1 cellular context compared by ENCODE assay signal in the genomic region with DNA sequence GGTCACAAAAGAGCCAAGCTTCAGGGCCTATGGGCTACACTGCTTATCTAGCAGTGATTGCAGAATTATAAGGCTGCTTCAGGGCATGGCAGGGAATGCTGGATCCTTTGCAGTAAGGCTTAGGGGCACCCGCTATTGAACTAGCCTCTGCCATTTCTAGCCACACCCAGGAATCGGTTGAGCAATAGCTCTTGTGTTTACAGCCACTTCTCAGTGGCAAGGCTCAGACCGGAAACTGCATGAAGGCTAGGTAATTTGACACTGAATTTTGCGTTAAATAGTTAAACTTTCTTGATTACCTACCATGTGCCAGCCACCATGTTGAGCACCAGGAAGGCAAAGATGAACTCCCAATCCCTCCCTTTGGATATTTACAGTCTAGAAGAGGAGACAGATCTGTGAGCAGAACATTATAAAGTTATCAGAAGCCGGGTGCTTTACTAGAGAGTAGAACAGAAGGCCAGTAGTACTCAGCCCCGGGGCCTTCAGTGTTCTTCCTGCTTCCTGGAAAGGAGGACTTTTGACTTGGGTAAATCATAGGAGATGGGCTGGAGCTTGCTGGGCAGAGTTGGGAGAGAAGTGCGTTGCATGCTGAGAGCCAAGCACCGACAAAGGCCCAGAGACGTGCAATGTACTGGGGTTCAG.
A peak's percentile ranks its signal among the peaks of the same experiment; 100 is the strongest.
TF ChIP-seq lines count a peak whose summit lies in the region.

No MANE protein-coding gene starts in this region.

TF ChIP-seq in HepG2, 621 proteins besides CTCF, POLR2A, EP300 and RAD21 (continued from another document and continues in another):
- TF ChIP-seq ZBTB40 (IDR thresholded peaks at IDR 0.05) = no peak
- 0 out of 2 replicates have a peak, but pooled peaks have one; percentile 15 for TF ChIP-seq ZBTB40 (CRISPR knock-in tag; IDR thresholded peaks at IDR 0.05)
- peak; percentile 81 for TF ChIP-seq HOXA3 (CRISPR knock-in tag; IDR thresholded peaks at IDR 0.05)
- TF ChIP-seq ZFP82 (CRISPR knock-in tag; IDR thresholded peaks at IDR 0.05; ENCODE audit: borderline replicate concordance) = no peak
- TF ChIP-seq ZNF138 (CRISPR knock-in tag; IDR thresholded peaks at IDR 0.05; ENCODE audit: low read depth) = no peak
- TF ChIP-seq, protein P1, sequence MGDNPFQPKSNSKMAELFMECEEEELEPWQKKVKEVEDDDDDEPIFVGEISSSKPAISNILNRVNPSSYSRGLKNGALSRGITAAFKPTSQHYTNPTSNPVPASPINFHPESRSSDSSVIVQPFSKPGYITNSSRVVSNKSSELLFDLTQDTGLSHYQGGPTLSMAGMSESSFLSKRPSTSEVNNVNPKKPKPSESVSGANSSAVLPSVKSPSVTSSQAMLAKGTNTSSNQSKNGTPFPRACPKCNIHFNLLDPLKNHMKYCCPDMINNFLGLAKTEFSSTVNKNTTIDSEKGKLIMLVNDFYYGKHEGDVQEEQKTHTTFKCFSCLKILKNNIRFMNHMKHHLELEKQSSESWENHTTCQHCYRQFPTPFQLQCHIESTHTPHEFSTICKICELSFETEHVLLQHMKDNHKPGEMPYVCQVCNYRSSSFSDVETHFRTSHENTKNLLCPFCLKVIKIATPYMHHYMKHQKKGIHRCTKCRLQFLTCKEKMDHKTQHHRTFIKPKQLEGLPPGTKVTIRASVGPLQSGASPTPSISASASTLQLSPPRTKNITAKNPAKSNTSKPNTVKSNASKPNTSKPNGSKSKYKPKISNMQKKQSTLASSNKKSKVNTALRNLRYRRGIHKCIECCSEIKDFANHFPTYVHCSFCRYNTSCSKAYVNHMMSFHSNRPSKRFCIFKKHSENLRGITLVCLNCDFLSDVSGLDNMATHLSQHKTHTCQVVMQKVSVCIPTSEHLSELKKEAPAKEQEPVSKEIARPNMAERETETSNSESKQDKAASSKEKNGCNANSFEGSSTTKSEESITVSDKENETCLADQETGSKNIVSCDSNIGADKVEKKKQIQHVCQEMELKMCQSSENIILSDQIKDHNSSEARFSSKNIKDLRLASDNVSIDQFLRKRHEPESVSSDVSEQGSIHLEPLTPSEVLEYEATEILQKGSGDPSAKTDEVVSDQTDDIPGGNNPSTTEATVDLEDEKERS (CRISPR knock-in tag; IDR thresholded peaks at IDR 0.05) = peak; percentile 89; the same call in 1 of the 2 replicates
- TF ChIP-seq ETS1 (CRISPR knock-in tag; IDR thresholded peaks at IDR 0.05) = no peak
- no peak for TF ChIP-seq ZBTB44 (CRISPR knock-in tag; IDR thresholded peaks at IDR 0.05)
- TF ChIP-seq TEF (CRISPR knock-in tag; IDR thresholded peaks at IDR 0.05) = no peak
- no peak for TF ChIP-seq ZNF326 (CRISPR knock-in tag; IDR thresholded peaks at IDR 0.05; ENCODE audit: borderline replicate concordance)
- TF ChIP-seq, protein P2, sequence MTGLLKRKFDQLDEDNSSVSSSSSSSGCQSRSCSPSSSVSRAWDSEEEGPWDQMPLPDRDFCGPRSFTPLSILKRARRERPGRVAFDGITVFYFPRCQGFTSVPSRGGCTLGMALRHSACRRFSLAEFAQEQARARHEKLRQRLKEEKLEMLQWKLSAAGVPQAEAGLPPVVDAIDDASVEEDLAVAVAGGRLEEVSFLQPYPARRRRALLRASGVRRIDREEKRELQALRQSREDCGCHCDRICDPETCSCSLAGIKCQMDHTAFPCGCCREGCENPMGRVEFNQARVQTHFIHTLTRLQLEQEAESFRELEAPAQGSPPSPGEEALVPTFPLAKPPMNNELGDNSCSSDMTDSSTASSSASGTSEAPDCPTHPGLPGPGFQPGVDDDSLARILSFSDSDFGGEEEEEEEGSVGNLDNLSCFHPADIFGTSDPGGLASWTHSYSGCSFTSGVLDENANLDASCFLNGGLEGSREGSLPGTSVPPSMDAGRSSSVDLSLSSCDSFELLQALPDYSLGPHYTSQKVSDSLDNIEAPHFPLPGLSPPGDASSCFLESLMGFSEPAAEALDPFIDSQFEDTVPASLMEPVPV (CRISPR knock-in tag; IDR thresholded peaks at IDR 0.05) = no peak
- no peak for TF ChIP-seq KMT2B (CRISPR knock-in tag; IDR thresholded peaks at IDR 0.05)
- TF ChIP-seq SATB2 (CRISPR knock-in tag; IDR thresholded peaks at IDR 0.05) = no peak
- TF ChIP-seq ZNF501 (CRISPR knock-in tag; IDR thresholded peaks at IDR 0.05) = 0 out of 2 replicates have a peak, but pooled peaks have one; percentile 2
- no peak for TF ChIP-seq ZNF337 (CRISPR knock-in tag; IDR thresholded peaks at IDR 0.05; ENCODE audit: borderline replicate concordance, low read depth)
- no peak for TF ChIP-seq ISX (CRISPR knock-in tag; conservative IDR thresholded peaks at IDR 0.05)
- TF ChIP-seq, protein P3, sequence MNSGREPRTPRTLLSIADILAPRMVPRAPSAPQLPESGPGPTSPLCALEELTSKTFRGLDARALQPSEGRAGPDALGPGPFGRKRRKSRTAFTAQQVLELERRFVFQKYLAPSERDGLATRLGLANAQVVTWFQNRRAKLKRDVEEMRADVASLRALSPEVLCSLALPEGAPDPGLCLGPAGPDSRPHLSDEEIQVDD (CRISPR knock-in tag; IDR thresholded peaks at IDR 0.05; ENCODE audit: borderline replicate concordance) = no peak
- TF ChIP-seq ZNF256 (CRISPR knock-in tag; conservative IDR thresholded peaks at IDR 0.05) = no peak
- TF ChIP-seq FOXP4 (CRISPR knock-in tag; IDR thresholded peaks at IDR 0.05) = peak; percentile 90
- TF ChIP-seq ZNF354B (CRISPR knock-in tag; IDR thresholded peaks at IDR 0.05) = no peak
- TF ChIP-seq KAT7 (CRISPR knock-in tag; IDR thresholded peaks at IDR 0.05; ENCODE audit: borderline replicate concordance) = no peak
- no peak for TF ChIP-seq ZNF160 (CRISPR knock-in tag; IDR thresholded peaks at IDR 0.05)
- TF ChIP-seq, protein P4, sequence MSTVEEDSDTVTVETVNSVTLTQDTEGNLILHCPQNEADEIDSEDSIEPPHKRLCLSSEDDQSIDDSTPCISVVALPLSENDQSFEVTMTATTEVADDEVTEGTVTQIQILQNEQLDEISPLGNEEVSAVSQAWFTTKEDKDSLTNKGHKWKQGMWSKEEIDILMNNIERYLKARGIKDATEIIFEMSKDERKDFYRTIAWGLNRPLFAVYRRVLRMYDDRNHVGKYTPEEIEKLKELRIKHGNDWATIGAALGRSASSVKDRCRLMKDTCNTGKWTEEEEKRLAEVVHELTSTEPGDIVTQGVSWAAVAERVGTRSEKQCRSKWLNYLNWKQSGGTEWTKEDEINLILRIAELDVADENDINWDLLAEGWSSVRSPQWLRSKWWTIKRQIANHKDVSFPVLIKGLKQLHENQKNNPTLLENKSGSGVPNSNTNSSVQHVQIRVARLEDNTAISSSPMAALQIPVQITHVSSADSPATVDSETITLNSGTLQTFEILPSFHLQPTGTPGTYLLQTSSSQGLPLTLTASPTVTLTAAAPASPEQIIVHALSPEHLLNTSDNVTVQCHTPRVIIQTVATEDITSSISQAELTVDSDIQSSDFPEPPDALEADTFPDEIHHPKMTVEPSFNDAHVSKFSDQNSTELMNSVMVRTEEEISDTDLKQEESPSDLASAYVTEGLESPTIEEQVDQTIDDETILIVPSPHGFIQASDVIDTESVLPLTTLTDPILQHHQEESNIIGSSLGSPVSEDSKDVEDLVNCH (CRISPR knock-in tag; IDR thresholded peaks at IDR 0.05) = no peak
